ENCODE assay signal across 23 cellular contexts in genomic region chr7:134447383-134447782, GRCh38.
"Had no signal": no experiment of that assay in that cellular context is flagged by ENCODE, and none has a peak within 500 bp of the region (broad histone marks: within the 10 kb centered on the region; RNA-seq: fewer than 3 reads in every experiment).

No MANE protein-coding gene starts in this region.

- H3K27ac Mint-ChIP-seq: activated naive CD8-positive, alpha-beta T cell; activated T-helper 1 cell treated with anti-CD3 and anti-CD28 coated beads, Interleukin-12 subunit alpha, Interleukin-12 subunit beta, Interleukin-2, Interleukin-4 antibody, amounts not matched to agents 30 ng/mL and 10 ng/mL and 1 ng/mL, durations not matched to agents 14 hours and 24 hours and 36 hours; nephron; stimulated activated effector memory CD8-positive, alpha-beta T cell treated with anti-CD3 and anti-CD28 coated beads, Interleukin-12 subunit alpha, Interleukin-12 subunit beta, amount 100 ng/mL, for 72 hours; T-helper 1 cell treated with Interleukin-12 subunit alpha and Interleukin-12 subunit beta and Interleukin-4 antibody, amounts not matched to agents 30 μg/mL and 1 μg/mL, for 36 hours had no signal

- H3K27ac ChIP-seq: body of pancreas, coronary artery, esophagus muscularis mucosa, heart right ventricle, left lung, sigmoid colon, testis, upper lobe of left lung had no signal

- H3K4me3 ChIP-seq: body of pancreas, coronary artery, esophagus muscularis mucosa, heart right ventricle, left lung, sigmoid colon, testis, upper lobe of left lung had no signal

- H3K9me3 ChIP-seq: body of pancreas, esophagus muscularis mucosa, heart right ventricle, left lung, sigmoid colon, testis, upper lobe of left lung had no signal

- H3K9me3 Mint-ChIP-seq: activated T-helper 1 cell treated with anti-CD3 and anti-CD28 coated beads, Interleukin-12 subunit alpha, Interleukin-12 subunit beta, Interleukin-2, Interleukin-4 antibody, amounts not matched to agents 30 ng/mL and 10 ng/mL and 1 ng/mL, durations not matched to agents 14 hours and 24 hours and 36 hours; central memory CD8-positive, alpha-beta T cell; nephron; stimulated activated effector memory CD8-positive, alpha-beta T cell treated with anti-CD3 and anti-CD28 coated beads, Interleukin-12 subunit alpha, Interleukin-12 subunit beta, amount 100 ng/mL, for 72 hours; T-helper 1 cell treated with Interleukin-12 subunit alpha and Interleukin-12 subunit beta and Interleukin-4 antibody, amounts not matched to agents 30 μg/mL and 1 μg/mL, for 36 hours had no signal

- H3K4me1 ChIP-seq: body of pancreas, left lung had no signal

- FAIRE-seq: endometrium had no signal

- H3K4me3 Mint-ChIP-seq: activated naive CD8-positive, alpha-beta T cell; activated T-helper 1 cell treated with anti-CD3 and anti-CD28 coated beads, Interleukin-12 subunit alpha, Interleukin-12 subunit beta, Interleukin-2, Interleukin-4 antibody, amounts not matched to agents 30 ng/mL and 10 ng/mL and 1 ng/mL, durations not matched to agents 14 hours and 24 hours and 36 hours; central memory CD8-positive, alpha-beta T cell; nephron; stimulated activated effector memory CD8-positive, alpha-beta T cell treated with anti-CD3 and anti-CD28 coated beads, Interleukin-12 subunit alpha, Interleukin-12 subunit beta, amount 100 ng/mL, for 72 hours; T-helper 1 cell treated with Interleukin-12 subunit alpha and Interleukin-12 subunit beta and Interleukin-4 antibody, amounts not matched to agents 30 μg/mL and 1 μg/mL, for 36 hours had no signal

- ATAC-seq: body of pancreas, heart right ventricle, left lung had no signal

- H3K27me3 Mint-ChIP-seq: activated naive CD8-positive, alpha-beta T cell; central memory CD8-positive, alpha-beta T cell had no signal

- DNase-seq: activated CD4-positive, alpha-beta T cell treated with anti-CD3 and anti-CD28 coated beads, Interleukin-2, amount 50 U/mL, for 1 hour; activated CD4-positive, CD25-positive, alpha-beta regulatory T cell treated with anti-CD3 and anti-CD28 coated beads, Interleukin-2, amount 50 U/mL, for 72 hours; activated gamma-delta T cell treated with Interleukin-2 at 50 U/mL for 16 hours; amygdala; body of pancreas; heart right ventricle; left lung; mammary epithelial cell; midbrain; nucleus accumbens; sigmoid colon; stimulated activated CD4-positive, alpha-beta T cell treated with anti-CD3 and anti-CD28 coated beads, Interleukin-4, amount 100 ng/mL, for 24 hours; testis; upper lobe of left lung had no signal

- H3K27me3 ChIP-seq: body of pancreas, esophagus muscularis mucosa, heart right ventricle, left lung, sigmoid colon, testis, upper lobe of left lung had no signal
